Comparison of ENCODE assay signal across 28 cellular contexts in the genomic region with DNA sequence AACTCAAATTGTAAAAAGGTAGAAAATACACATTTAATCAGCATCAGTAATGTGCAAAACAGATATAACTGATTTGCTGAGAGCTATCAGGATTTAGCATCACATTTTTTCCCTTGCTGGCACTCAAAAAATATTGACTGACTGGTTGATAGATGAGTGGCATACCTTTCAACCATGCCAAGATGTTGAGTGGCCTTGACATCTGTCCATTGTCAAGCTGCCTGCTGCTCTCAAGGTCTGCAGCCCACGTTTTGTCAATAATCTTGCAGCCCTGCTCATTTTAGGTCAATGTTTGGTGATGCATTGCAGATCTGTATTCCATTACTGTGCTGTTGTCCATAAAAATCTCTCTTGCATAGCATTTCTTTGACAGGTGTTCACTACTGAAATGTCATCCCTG.
"Had no signal": no experiment of that assay in that cellular context is flagged by ENCODE, and none has a peak within 500 bp of the region (broad histone marks: within the 10 kb centered on the region; RNA-seq: fewer than 3 reads in every experiment).

No MANE protein-coding gene starts in this region.

- H3K9me3 Mint-ChIP-seq: effector memory CD8-positive, alpha-beta T cell; T-helper 2 cell treated with Interferon-gamma antibody and Interleukin-4, amounts not matched to agents 5 μg/mL and 100 μg/mL, for 36 hours had no signal

- H3K27me3 ChIP-seq: colonic mucosa, upper lobe of left lung had no signal

- H3K27ac ChIP-seq: breast epithelium, colonic mucosa, dorsolateral prefrontal cortex, esophagus muscularis mucosa, parathyroid adenoma, upper lobe of left lung had no signal

- H3K9ac ChIP-seq: parathyroid adenoma had no signal

- H3K4me1 Mint-ChIP-seq: activated naive CD8-positive, alpha-beta T cell treated with anti-CD3 and anti-CD28 coated beads, Interleukin-2, amount 10 ng/mL, durations not matched to agents 7 days and 5 days; central memory CD8-positive, alpha-beta T cell; memory B cell had no signal

- H3K4me3 Mint-ChIP-seq: activated naive CD4-positive, alpha-beta T cell treated with anti-CD3 and anti-CD28 coated beads for 36 hours; activated naive CD8-positive, alpha-beta T cell treated with anti-CD3 and anti-CD28 coated beads, Interleukin-2, amount 10 ng/mL, durations not matched to agents 7 days and 5 days; activated T-cell treated with anti-CD3 and anti-CD28 coated beads, Interleukin-2, amount 50 U/mL, for 72 hours; central memory CD8-positive, alpha-beta T cell; effector memory CD8-positive, alpha-beta T cell; memory B cell; nephron; T-helper 2 cell treated with Interferon-gamma antibody and Interleukin-4, amounts not matched to agents 5 μg/mL and 100 μg/mL, for 36 hours had no signal

- H3K36me3 Mint-ChIP-seq: activated naive CD8-positive, alpha-beta T cell treated with anti-CD3 and anti-CD28 coated beads, Interleukin-2, amount 10 ng/mL, durations not matched to agents 7 days and 5 days; memory B cell had no signal

- H3K27ac Mint-ChIP-seq: activated naive CD4-positive, alpha-beta T cell treated with anti-CD3 and anti-CD28 coated beads for 36 hours; activated naive CD8-positive, alpha-beta T cell treated with anti-CD3 and anti-CD28 coated beads, Interleukin-2, amount 10 ng/mL, durations not matched to agents 7 days and 5 days; activated T-cell treated with anti-CD3 and anti-CD28 coated beads, Interleukin-2, amount 50 U/mL, for 72 hours; effector memory CD8-positive, alpha-beta T cell; memory B cell; nephron; T-helper 2 cell treated with Interferon-gamma antibody and Interleukin-4, amounts not matched to agents 5 μg/mL and 100 μg/mL, for 36 hours had no signal

- H3K36me3 ChIP-seq: breast epithelium, colonic mucosa, esophagus muscularis mucosa, upper lobe of left lung had no signal

- H3K9me3 ChIP-seq: colonic mucosa, esophagus muscularis mucosa had no signal

- ATAC-seq: activated T-cell treated with anti-CD3 and anti-CD28 coated beads, Interleukin-2, amount 50 U/mL, for 72 hours; effector memory CD8-positive, alpha-beta T cell; left colon; right cardiac atrium; stimulated activated naive CD8-positive, alpha-beta T cell treated with anti-CD3 and anti-CD28 coated beads, Interleukin-15, Interleukin-2, amounts not matched to agents 100 U/mL and 50 U/mL, for 24 hours had no signal

- DNase-seq: activated CD4-positive, alpha-beta T cell treated with anti-CD3 and anti-CD28 coated beads for 1 hour; activated CD4-positive, alpha-beta T cell treated with anti-CD3 and anti-CD28 coated beads, Interleukin-2, amount 50 U/mL, for 4 hours; activated CD8-positive, alpha-beta memory T cell treated with anti-CD3 and anti-CD28 coated beads for 24 hours; activated CD8-positive, alpha-beta memory T cell treated with anti-CD3 and anti-CD28 coated beads, Interleukin-2, amount 50 U/mL, for 48 hours; activated effector memory CD4-positive, alpha-beta T cell treated with Interleukin-2 at 50 U/mL for 16 hours; activated naive CD4-positive, alpha-beta T cell treated with anti-CD3 and anti-CD28 coated beads for 36 hours; activated naive CD8-positive, alpha-beta T cell treated with anti-CD3 and anti-CD28 coated beads, Interleukin-2, amount 10 ng/mL, durations not matched to agents 7 days and 5 days; activated T-cell treated with anti-CD3 and anti-CD28 coated beads, Interleukin-2, amount 50 U/mL, for 72 hours; amniotic stem cell; colonic mucosa; dorsolateral prefrontal cortex; effector memory CD8-positive, alpha-beta T cell; head of caudate nucleus; islet precursor cell; left colon; nucleus accumbens; right cardiac atrium; stimulated activated CD4-positive, alpha-beta T cell treated with anti-CD3 and anti-CD28 coated beads, Interleukin-12 subunit alpha, Interleukin-12 subunit beta, amount 100 ng/mL, for 4 hours; stimulated activated CD4-positive, alpha-beta T cell treated with anti-CD3 and anti-CD28 coated beads, Interleukin-4, amount 100 ng/mL, for 4 hours; stimulated activated naive CD8-positive, alpha-beta T cell treated with anti-CD3 and anti-CD28 coated beads, Interleukin-15, Interleukin-2, amounts not matched to agents 100 U/mL and 50 U/mL, for 24 hours; upper lobe of left lung had no signal

- H3K4me3 ChIP-seq: breast epithelium, colonic mucosa, dorsolateral prefrontal cortex, esophagus muscularis mucosa, upper lobe of left lung had no signal

- H3K4me1 ChIP-seq: breast epithelium, colonic mucosa, esophagus muscularis mucosa, parathyroid adenoma, upper lobe of left lung had no signal
